Comparison of ENCODE assay signal across 32 cellular contexts in genomic region chr7:80170445-80170844, GRCh38. TPM values are rescaled to one million over a fixed set of nuclear protein-coding genes. Genes with fewer than 3 reads are reported as not detected.
"Had no signal": no experiment of that assay in that cellular context is flagged by ENCODE, and none has a peak within 500 bp of the region (broad histone marks: within the 10 kb centered on the region; RNA-seq: fewer than 3 reads in every experiment).

No MANE protein-coding gene starts in this region.

- ATAC-seq: activated CD4-positive, alpha-beta T cell treated with anti-CD3 and anti-CD28 coated beads for 36 hours; activated CD4-positive, CD25-positive, alpha-beta regulatory T cell treated with anti-CD3 and anti-CD28 coated beads, Interleukin-2, amount 50 U/mL, for 24 hours; activated CD8-positive, alpha-beta memory T cell treated with anti-CD3 and anti-CD28 coated beads, Interleukin-2, amount 10 ng/mL, durations not matched to agents 7 days and 5 days; activated CD8-positive, alpha-beta T cell treated with anti-CD3 and anti-CD28 coated beads, Interleukin-2, amount 10 ng/mL, durations not matched to agents 7 days and 5 days; activated naive CD8-positive, alpha-beta T cell treated with anti-CD3 and anti-CD28 coated beads, Interleukin-2, amount 50 U/mL, for 24 hours had no signal

- H3K27ac Mint-ChIP-seq: activated CD4-positive, alpha-beta memory T cell treated with anti-CD3 and anti-CD28 coated beads, Interleukin-2, amount 10 ng/mL, durations not matched to agents 7 days and 5 days; activated CD4-positive, alpha-beta T cell treated with anti-CD3 and anti-CD28 coated beads for 36 hours; activated CD4-positive, alpha-beta T cell treated with anti-CD3 and anti-CD28 coated beads, Interleukin-2, amount 10 ng/mL, durations not matched to agents 7 days and 5 days; activated CD8-positive, alpha-beta memory T cell treated with anti-CD3 and anti-CD28 coated beads, Interleukin-2, amount 10 ng/mL, durations not matched to agents 7 days and 5 days; activated CD8-positive, alpha-beta T cell treated with anti-CD3 and anti-CD28 coated beads, Interleukin-2, amount 10 ng/mL, durations not matched to agents 7 days and 5 days; activated naive CD4-positive, alpha-beta T cell treated with anti-CD3 and anti-CD28 coated beads, Interleukin-2, amount 10 ng/mL, durations not matched to agents 7 days and 5 days; activated naive CD4-positive, alpha-beta T cell treated with anti-CD3 and anti-CD28 coated beads, Interleukin-2, amount 50 U/mL, for 24 hours; activated naive CD8-positive, alpha-beta T cell; activated naive CD8-positive, alpha-beta T cell treated with anti-CD3 and anti-CD28 coated beads, Interleukin-2, amount 10 ng/mL, durations not matched to agents 7 days and 5 days; activated naive CD8-positive, alpha-beta T cell treated with anti-CD3 and anti-CD28 coated beads, Interleukin-2, amount 50 U/mL, for 24 hours; activated T-cell treated with anti-CD3 and anti-CD28 coated beads, Interleukin-2, amount 50 U/mL, for 24 hours; activated T-helper 2 cell treated with anti-CD3 and anti-CD28 coated beads, Interferon-gamma antibody, Interleukin-2, Interleukin-4, amounts not matched to agents 10 μg/mL and 5 μg/mL and 100 μg/mL, durations not matched to agents 14 hours and 24 hours and 36 hours; brain; T-helper 1 cell treated with Interleukin-12 subunit alpha and Interleukin-12 subunit beta and Interleukin-4 antibody, amounts not matched to agents 30 μg/mL and 1 μg/mL, for 36 hours; T-helper 2 cell treated with Interferon-gamma antibody and Interleukin-4, amounts not matched to agents 5 μg/mL and 100 μg/mL, for 36 hours had no signal

- DNase-seq: activated CD4-positive, alpha-beta memory T cell treated with anti-CD3 and anti-CD28 coated beads, Interleukin-2, amount 10 ng/mL, durations not matched to agents 7 days and 5 days; activated CD4-positive, alpha-beta T cell treated with anti-CD3 and anti-CD28 coated beads for 1 hour; activated CD4-positive, alpha-beta T cell treated with anti-CD3 and anti-CD28 coated beads for 36 hours; activated CD4-positive, alpha-beta T cell treated with anti-CD3 and anti-CD28 coated beads for 48 hours; activated CD4-positive, alpha-beta T cell treated with anti-CD3 and anti-CD28 coated beads, Interleukin-2, amount 10 ng/mL, durations not matched to agents 7 days and 5 days; activated CD4-positive, alpha-beta T cell treated with anti-CD3 and anti-CD28 coated beads, Interleukin-2, amount 50 U/mL, for 48 hours; activated CD4-positive, CD25-positive, alpha-beta regulatory T cell; activated CD8-positive, alpha-beta memory T cell treated with anti-CD3 and anti-CD28 coated beads for 24 hours; activated CD8-positive, alpha-beta memory T cell treated with anti-CD3 and anti-CD28 coated beads, Interleukin-2, amount 10 ng/mL, durations not matched to agents 7 days and 5 days; activated CD8-positive, alpha-beta memory T cell treated with anti-CD3 and anti-CD28 coated beads, Interleukin-2, amount 50 U/mL, for 48 hours; activated CD8-positive, alpha-beta T cell treated with anti-CD3 and anti-CD28 coated beads, Interleukin-2, amount 10 ng/mL, durations not matched to agents 7 days and 5 days; activated effector memory CD4-positive, alpha-beta T cell treated with Interleukin-2 at 50 U/mL for 16 hours; activated gamma-delta T cell; activated naive CD4-positive, alpha-beta T cell treated with anti-CD3 and anti-CD28 coated beads, Interleukin-2, amount 10 ng/mL, durations not matched to agents 7 days and 5 days; activated naive CD4-positive, alpha-beta T cell treated with Interleukin-2 at 50 U/mL for 16 hours; activated naive CD8-positive, alpha-beta T cell treated with anti-CD3 and anti-CD28 coated beads, Interleukin-2, amount 10 ng/mL, durations not matched to agents 7 days and 5 days; activated naive CD8-positive, alpha-beta T cell treated with anti-CD3 and anti-CD28 coated beads, Interleukin-2, amount 50 U/mL, for 24 hours; activated T-cell treated with anti-CD3 and anti-CD28 coated beads, Interleukin-2, amount 50 U/mL, for 24 hours; activated T-cell treated with anti-CD3 and anti-CD28 coated beads, Interleukin-2, amount 50 U/mL, for 48 hours; amygdala; anterior cingulate cortex; T-helper 1 cell; T-helper 2 cell; T-helper 9 cell had no signal

- H3K36me3 Mint-ChIP-seq: activated CD8-positive, alpha-beta memory T cell treated with anti-CD3 and anti-CD28 coated beads, Interleukin-2, amount 10 ng/mL, durations not matched to agents 7 days and 5 days; activated naive CD4-positive, alpha-beta T cell treated with anti-CD3 and anti-CD28 coated beads, Interleukin-2, amount 10 ng/mL, durations not matched to agents 7 days and 5 days; activated naive CD4-positive, alpha-beta T cell treated with anti-CD3 and anti-CD28 coated beads, Interleukin-2, amount 50 U/mL, for 24 hours; activated naive CD8-positive, alpha-beta T cell treated with anti-CD3 and anti-CD28 coated beads, Interleukin-2, amount 10 ng/mL, durations not matched to agents 7 days and 5 days had no signal

- H3K27me3 Mint-ChIP-seq: activated CD4-positive, alpha-beta memory T cell treated with anti-CD3 and anti-CD28 coated beads, Interleukin-2, amount 10 ng/mL, durations not matched to agents 7 days and 5 days; activated CD4-positive, alpha-beta T cell treated with anti-CD3 and anti-CD28 coated beads for 36 hours; activated CD4-positive, alpha-beta T cell treated with anti-CD3 and anti-CD28 coated beads, Interleukin-2, amount 10 ng/mL, durations not matched to agents 7 days and 5 days; activated CD8-positive, alpha-beta memory T cell treated with anti-CD3 and anti-CD28 coated beads, Interleukin-2, amount 10 ng/mL, durations not matched to agents 7 days and 5 days; activated naive CD4-positive, alpha-beta T cell treated with anti-CD3 and anti-CD28 coated beads, Interleukin-2, amount 10 ng/mL, durations not matched to agents 7 days and 5 days; activated naive CD4-positive, alpha-beta T cell treated with anti-CD3 and anti-CD28 coated beads, Interleukin-2, amount 50 U/mL, for 24 hours; activated naive CD8-positive, alpha-beta T cell; activated naive CD8-positive, alpha-beta T cell treated with anti-CD3 and anti-CD28 coated beads, Interleukin-2, amount 10 ng/mL, durations not matched to agents 7 days and 5 days; activated naive CD8-positive, alpha-beta T cell treated with anti-CD3 and anti-CD28 coated beads, Interleukin-2, amount 50 U/mL, for 24 hours; activated T-cell treated with anti-CD3 and anti-CD28 coated beads, Interleukin-2, amount 50 U/mL, for 24 hours; brain; central memory CD8-positive, alpha-beta T cell had no signal

- H3K9me3 Mint-ChIP-seq: central memory CD8-positive, alpha-beta T cell had no signal

- H3K4me1 Mint-ChIP-seq: activated CD4-positive, alpha-beta memory T cell treated with anti-CD3 and anti-CD28 coated beads, Interleukin-2, amount 10 ng/mL, durations not matched to agents 7 days and 5 days; activated CD8-positive, alpha-beta memory T cell treated with anti-CD3 and anti-CD28 coated beads, Interleukin-2, amount 10 ng/mL, durations not matched to agents 7 days and 5 days; activated naive CD8-positive, alpha-beta T cell treated with anti-CD3 and anti-CD28 coated beads, Interleukin-2, amount 10 ng/mL, durations not matched to agents 7 days and 5 days; central memory CD8-positive, alpha-beta T cell had no signal

- H3K4me3 Mint-ChIP-seq: activated CD4-positive, alpha-beta memory T cell treated with anti-CD3 and anti-CD28 coated beads, Interleukin-2, amount 10 ng/mL, durations not matched to agents 7 days and 5 days; activated CD4-positive, alpha-beta T cell treated with anti-CD3 and anti-CD28 coated beads for 36 hours; activated CD4-positive, alpha-beta T cell treated with anti-CD3 and anti-CD28 coated beads, Interleukin-2, amount 10 ng/mL, durations not matched to agents 7 days and 5 days; activated CD8-positive, alpha-beta memory T cell treated with anti-CD3 and anti-CD28 coated beads, Interleukin-2, amount 10 ng/mL, durations not matched to agents 7 days and 5 days; activated CD8-positive, alpha-beta T cell treated with anti-CD3 and anti-CD28 coated beads, Interleukin-2, amount 10 ng/mL, durations not matched to agents 7 days and 5 days; activated naive CD4-positive, alpha-beta T cell treated with anti-CD3 and anti-CD28 coated beads, Interleukin-2, amount 10 ng/mL, durations not matched to agents 7 days and 5 days; activated naive CD4-positive, alpha-beta T cell treated with anti-CD3 and anti-CD28 coated beads, Interleukin-2, amount 50 U/mL, for 24 hours; activated naive CD8-positive, alpha-beta T cell; activated naive CD8-positive, alpha-beta T cell treated with anti-CD3 and anti-CD28 coated beads, Interleukin-2, amount 10 ng/mL, durations not matched to agents 7 days and 5 days; activated naive CD8-positive, alpha-beta T cell treated with anti-CD3 and anti-CD28 coated beads, Interleukin-2, amount 50 U/mL, for 24 hours; activated T-cell treated with anti-CD3 and anti-CD28 coated beads, Interleukin-2, amount 50 U/mL, for 24 hours; brain; central memory CD8-positive, alpha-beta T cell; T-helper 1 cell treated with Interleukin-12 subunit alpha and Interleukin-12 subunit beta and Interleukin-4 antibody, amounts not matched to agents 30 μg/mL and 1 μg/mL, for 36 hours; T-helper 2 cell treated with Interferon-gamma antibody and Interleukin-4, amounts not matched to agents 5 μg/mL and 100 μg/mL, for 36 hours had no signal

RNA-seq across cellular contexts. Expression of gene GNAI1, which starts 35.8 kb away (rescaled TPM):
- total RNA-seq: activated CD4-positive, alpha-beta memory T cell treated with anti-CD3 and anti-CD28 coated beads, Interleukin-2, amount 10 ng/mL, durations not matched to agents 7 days and 5 days; activated CD8-positive, alpha-beta T cell treated with anti-CD3 and anti-CD28 coated beads, Interleukin-2, amount 10 ng/mL, durations not matched to agents 7 days and 5 days had no signal
